ENCODE assay signal across 1 cellular context in the genomic region with DNA sequence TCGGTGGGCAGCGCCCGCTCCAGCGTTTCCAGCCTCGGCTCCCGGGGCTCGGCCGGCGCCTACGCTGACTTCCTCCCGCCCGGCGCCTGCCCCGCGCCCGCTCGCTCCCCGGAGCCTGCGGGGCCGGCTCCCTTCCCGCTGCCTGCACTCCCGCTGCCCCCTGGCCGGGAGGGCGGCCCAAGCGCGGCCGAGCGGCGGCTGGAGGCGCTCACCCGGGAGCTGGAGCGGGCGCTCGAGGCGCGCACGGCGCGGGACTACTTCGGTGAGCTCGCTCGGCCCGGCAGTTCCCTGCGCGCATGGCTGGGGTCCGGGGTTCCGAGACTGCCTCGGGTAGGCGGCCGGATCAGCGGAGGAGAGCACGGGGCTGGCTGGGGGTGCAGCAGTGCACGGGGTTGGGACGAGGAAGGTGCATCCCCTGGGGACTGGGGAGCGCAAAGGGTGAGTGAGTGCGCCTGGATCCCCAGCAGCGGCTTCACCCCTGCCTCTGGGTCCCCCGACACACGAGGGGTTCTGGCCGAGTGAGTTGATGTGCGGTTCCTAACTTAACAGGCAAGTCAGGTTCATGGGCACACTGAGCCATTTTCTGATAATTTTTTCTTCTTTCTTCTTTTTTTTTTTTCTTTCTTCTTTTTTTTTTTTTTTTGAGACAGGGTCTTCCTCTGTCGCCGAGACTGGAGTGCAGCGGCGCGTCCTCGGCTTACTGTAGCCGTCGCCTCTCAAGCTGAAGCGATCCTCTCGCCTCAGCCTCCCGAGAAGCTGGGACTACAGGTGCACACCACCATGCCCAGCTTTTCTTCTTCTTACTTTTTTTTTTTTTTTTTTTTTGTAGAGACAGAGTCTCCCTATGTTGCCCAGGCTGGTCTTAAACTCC.
TF ChIP-seq lines count a peak whose summit lies in the region.

No MANE protein-coding gene starts in this region.

TF ChIP-seq in liver, 16 proteins besides CTCF, POLR2A, EP300 and RAD21 (continued from another document):
- TF ChIP-seq TAF1 (conservative IDR thresholded peaks at IDR 0.05) = no peak
- no peak for TF ChIP-seq YY1 (IDR thresholded peaks at IDR 0.05)
- TF ChIP-seq ATF3 (IDR thresholded peaks at IDR 0.05) = no peak
- no peak for TF ChIP-seq REST (IDR thresholded peaks at IDR 0.05)
- TF ChIP-seq FOXA1 (IDR thresholded peaks at IDR 0.05) = no peak
- TF ChIP-seq, protein P1, sequence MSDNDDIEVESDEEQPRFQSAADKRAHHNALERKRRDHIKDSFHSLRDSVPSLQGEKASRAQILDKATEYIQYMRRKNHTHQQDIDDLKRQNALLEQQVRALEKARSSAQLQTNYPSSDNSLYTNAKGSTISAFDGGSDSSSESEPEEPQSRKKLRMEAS (IDR thresholded peaks at IDR 0.05) = no peak
- TF ChIP-seq HNF4A (conservative IDR thresholded peaks at IDR 0.05) = no peak
